ENCODE assay signal across 23 cellular contexts in genomic region chr1:72516826-72517225, GRCh38.
DNase-seq lines count a peak whose midpoint lies in the region; FAIRE-seq and TF ChIP-seq lines count a peak whose summit lies in the region.
"Had no signal": no experiment of that assay in that cellular context is flagged by ENCODE, and none has a peak within 500 bp of the region (broad histone marks: within the 10 kb centered on the region; RNA-seq: fewer than 3 reads in every experiment).

No MANE protein-coding gene starts in this region.

- no peaks in the 10 kb centered on the region for H3K9me3 ChIP-seq in small intestine (ENCODE audit: control insufficient read depth, low read depth)
- H3K9me3 ChIP-seq: SJCRH30 had no signal

- no peaks in the 10 kb centered on the region for H3K27me3 ChIP-seq in small intestine (ENCODE audit: control insufficient read depth in 2 of 2, insufficient read depth in 2 of 2, low read length in 2 of 2)

- FAIRE-seq in small intestine (lab: Jason Lieb, UNC) = peak; percentile 26

- no peak for TF ChIP-seq CTCF in fibroblast of pulmonary artery (IDR thresholded peaks at IDR 0.05; ENCODE audit: low read length, missing control alignments)

- 64 to 85% (median 81%) methylated on average over 2 of the region's 2 CpGs for WGBS in small intestine, 3 donors

- no peak overlapping the region for H3K27ac ChIP-seq in small intestine (ENCODE audit: low read depth in 1 of 2, low read length in 1 of 2)
- H3K27ac ChIP-seq: PC-9, SJCRH30 had no signal

- H3K36me3 ChIP-seq in small intestine (ENCODE audit: control insufficient read depth in 2 of 2, insufficient read depth in 2 of 2, low read length in 2 of 2) = no peaks in the 10 kb centered on the region
- H3K36me3 ChIP-seq: SJCRH30 had no signal

- H3K4me1 ChIP-seq in small intestine (ENCODE audit: control insufficient read depth in 2 of 2, insufficient read depth in 1 of 2, low read depth in 1 of 2, low read length in 1 of 2) = no peaks in the 10 kb centered on the region
- H3K4me1 ChIP-seq: SJCRH30 had no signal

- H3K4me3 ChIP-seq in fibroblast of pulmonary artery (replicated peaks; ENCODE audit: low read depth, low read length) (no peak overlapping the region), small intestine (ENCODE audit: low read depth in 1 of 2, low read length in 2 of 2) (no peak overlapping the region)
- H3K4me3 ChIP-seq: GM23338, PC-9, SJCRH30 had no signal

- DNase-seq in AG20443 (ENCODE audit: low spot score) = peak; percentile 14
- DNase-seq in amniotic epithelial cell (ENCODE audit: low read depth) = peak; percentile 1
- DNase-seq in fibroblast of pulmonary artery (ENCODE audit: low read depth) = peak; percentile 27
- no peak for DNase-seq in small intestine
- DNase-seq in NCI-H2171 treated with DMSO at 0.1 percent for 48 hours (lab: John Stamatoyannopoulos, UW) = no peak
- no peak for DNase-seq in kidney glomerular epithelial cell (lab: John Stamatoyannopoulos, UW)
- DNase-seq in COLO829 (ENCODE audit: low spot score) = no peak
- DNase-seq: C1 segment of cervical spinal cord; CD4-positive, alpha-beta memory T cell; DMS 273 treated with DMSO at 0.1 percent for 48 hours; DMS79 treated with DMSO at 0.1 percent for 48 hours; H9; KBM-7; MV-4-11; NCI-H1105; NCI-H146; NCI-H1930; NCI-H2107; NCI-H446; NCI-H526 treated with DMSO at 0.1 percent for 48 hours; PC-9; SJCRH30 had no signal

Comparison
In these comparisons a context has a peak if more than half of its experiments do, and no peak if none do; other contexts are left out.
1. DNase-seq: peak in AG20443 (single experiment), amniotic epithelial cell (single experiment) and fibroblast of pulmonary artery (single experiment); none in small intestine (single experiment), NCI-H2171 treated with DMSO at 0.1 percent for 48 hours (single experiment), kidney glomerular epithelial cell (single experiment) and COLO829 (single experiment).